In the genomic region with DNA sequence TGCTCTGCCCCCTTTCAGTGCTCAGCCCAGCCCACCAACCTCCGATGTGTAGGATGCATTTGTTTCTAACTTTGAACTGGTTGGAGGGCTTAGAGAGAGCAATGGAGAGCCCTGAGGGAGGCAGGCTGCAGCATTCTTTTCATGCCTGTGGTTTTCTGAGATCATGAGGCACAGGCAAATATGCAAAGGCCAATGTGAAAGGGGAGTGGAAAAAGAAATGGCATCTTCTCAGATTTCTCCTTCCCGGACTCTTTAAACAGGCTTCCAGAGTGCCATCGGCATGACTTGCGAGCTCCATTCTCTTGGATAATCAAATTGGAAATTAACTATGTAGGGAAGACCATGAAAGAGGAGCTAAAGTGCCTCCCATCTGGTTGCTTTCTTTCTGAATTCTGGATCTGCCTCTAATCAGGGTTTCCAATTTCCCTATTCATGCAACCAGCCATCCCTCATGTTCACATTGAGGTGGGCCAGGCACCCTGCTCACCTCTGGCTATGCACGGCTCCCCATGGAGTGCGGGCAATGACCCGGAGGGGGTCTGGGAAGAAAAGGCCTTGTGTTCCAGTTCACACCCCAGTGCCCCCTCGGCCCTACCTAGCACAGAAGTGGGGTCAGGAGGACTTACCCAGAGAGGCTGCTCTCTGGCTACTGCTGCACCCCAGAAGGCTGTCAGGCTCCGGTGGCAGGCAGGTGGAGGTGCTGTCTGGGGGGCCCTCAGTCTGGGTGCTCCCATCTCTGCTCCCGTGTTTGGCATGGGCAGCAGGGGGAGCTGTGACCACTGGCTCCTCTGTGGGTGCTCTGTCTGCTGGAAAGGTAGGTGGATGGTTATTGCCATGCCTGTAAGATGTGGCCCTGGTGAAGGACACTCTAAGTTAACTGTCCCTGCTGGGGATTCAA, we compare ENCODE assay signal across 8 cellular contexts. TPM values are rescaled to one million over a fixed set of nuclear protein-coding genes. Genes with fewer than 3 reads are reported as not detected.
DNase-seq lines count a peak whose midpoint lies in the region; ATAC-seq and TF ChIP-seq lines count a peak whose summit lies in the region.

No MANE protein-coding gene starts in this region.

- no peak overlapping the region for H2AFZ ChIP-seq in smooth muscle cell (ENCODE audit: low read depth)

- WGBS in heart right ventricle, 2 donors: 45 to 49% methylated on average over 10 of the region's 10 CpGs
- WGBS in smooth muscle cell (ENCODE audit: low lambda C conversion rate): 44% methylated on average over 10 of the region's 10 CpGs

- no peaks in the 10 kb centered on the region for H3K27me3 ChIP-seq in heart right ventricle
- no peaks in the 10 kb centered on the region for H3K27me3 ChIP-seq in smooth muscle cell (ENCODE audit: low read depth)

- peaks cover 22 to 100% (median 92%) of the 10 kb centered on the region in 9 donors for H3K4me1 ChIP-seq in heart right ventricle
- H3K4me1 ChIP-seq in smooth muscle cell (ENCODE audit: low read depth): peaks cover 27% of the 10 kb centered on the region

- DNase-seq in Caki2 (ENCODE audit: low read depth): peak; percentile 98
- DNase-seq in HK-2 (ENCODE audit: unreplicated experiment): peak; percentile 84
- DNase-seq in heart right ventricle: no peak
- DNase-seq in smooth muscle cell (lab: John Stamatoyannopoulos, UW; ENCODE audit: unreplicated experiment): no peak
- no peak for DNase-seq in NOMO-1 (lab: John Stamatoyannopoulos, UW; ENCODE audit: unreplicated experiment in 2 of 2)

- H3K4me3 ChIP-seq in WI38 (ENCODE audit: low read depth, low read length) (no peak overlapping the region), heart right ventricle (no peak overlapping the region), smooth muscle cell (no peak overlapping the region)

- intact Hi-C loops in heart right ventricle (cut with DNase I): loop anchor here in 3 of 10 donors (5.0 kb wide), 2 partner anchors 41 to 46 kb away; no protein-coding TSS in a partner anchor

- in situ Hi-C loops in Caki2 (cut with HindIII; ENCODE audit: low pct_unique_long_range_greater_than_20kb, low sequenced_read_pairs): no loop called here

- peak overlapping the region; percentile 51 for H3K9ac ChIP-seq in smooth muscle cell (ENCODE audit: low read depth)

- H4K20me1 ChIP-seq in smooth muscle cell (ENCODE audit: low read depth): peaks cover 43% of the 10 kb centered on the region

- peaks cover 19% of the 10 kb centered on the region for H3K79me2 ChIP-seq in smooth muscle cell (ENCODE audit: low read depth)

- ATAC-seq in heart right ventricle: peak in 7 of 8 donors; percentile 12 to 58 (median 45)
- ATAC-seq in HG03565 (IDR thresholded peaks at IDR 0.05; ENCODE audit: unreplicated experiment): no peak
- ATAC-seq in GM21381 (IDR thresholded peaks at IDR 0.05; ENCODE audit: unreplicated experiment): no peak

- peak overlapping the region in 9 of 10 donors; percentile 14 to 100 (median 68) for H3K27ac ChIP-seq in heart right ventricle
- peak overlapping the region; percentile 88 for H3K27ac ChIP-seq in smooth muscle cell (ENCODE audit: low read depth)

- H3K9me3 ChIP-seq in heart right ventricle: no peaks in the 10 kb centered on the region
- no peaks in the 10 kb centered on the region for H3K9me3 ChIP-seq in smooth muscle cell (replicated peaks; ENCODE audit: low read depth)

- TF ChIP-seq CTCF in WI38 (IDR thresholded peaks at IDR 0.05; ENCODE audit: low read depth, low read length): peak; percentile 57
- peak in 7 of 9 donors; percentile 7 to 49 (median 38) for TF ChIP-seq CTCF in heart right ventricle (IDR thresholded peaks at IDR 0.05)
- peak; percentile 29 for TF ChIP-seq CTCF in smooth muscle cell (IDR thresholded peaks at IDR 0.05; ENCODE audit: borderline replicate concordance, insufficient read depth, poor library complexity, severe bottlenecking)

- H3K36me3 ChIP-seq in heart right ventricle (peaks cover 0 to 100% (median 85%) of the 10 kb centered on the region in 9 donors), smooth muscle cell (ENCODE audit: low read depth) (no peaks in the 10 kb centered on the region)

- H3K4me2 ChIP-seq in smooth muscle cell: peak overlapping the region; percentile 73

- H3F3A ChIP-seq in smooth muscle cell (ENCODE audit: low read depth): peaks cover 43% of the 10 kb centered on the region

RNA-seq across cellular contexts. Expression of a gene that starts 16.1 kb away (rescaled TPM):
- 85.0 and 114 TPM in 2 replicates for total RNA-seq in Caki2 (2014; rRNA removed; shearing (Covaris generic); ENCODE audit: low replicate concordance)
- total RNA-seq in heart right ventricle (10 to 100 TPM; 27.8 to 96.6 (median 57.8) TPM), smooth muscle cell (103 and 114 TPM in 2 replicates)
- polyA plus RNA-seq in heart right ventricle (10 to 100 TPM; 18.7 to 19.8 TPM), smooth muscle cell (92.1 and 109 TPM in 2 replicates)

Comparison
In these comparisons a context has a peak if more than half of its experiments do, and no peak if none do; other contexts are left out.
1. DNase-seq: peak in Caki2 (single experiment) and HK-2 (single experiment); none in heart right ventricle (0 of 2), smooth muscle cell (single experiment) and NOMO-1 (0 of 2).
2. ATAC-seq: peak in heart right ventricle (7 of 8); none in HG03565 (single experiment) and GM21381 (single experiment).
3. Peak in every context shown above with its lines, with median percentiles within 50 percentile points of each other: CTCF ChIP-seq.